Comparison of ENCODE assay signal across 20 cellular contexts in genomic region chr4:185040523-185040922, GRCh38. TPM values are rescaled to one million over a fixed set of nuclear protein-coding genes. Genes with fewer than 3 reads are reported as not detected.
DNase-seq lines count a peak whose midpoint lies in the region; ATAC-seq and TF ChIP-seq lines count a peak whose summit lies in the region.
"Had no signal": no experiment of that assay in that cellular context is flagged by ENCODE, and none has a peak within 500 bp of the region (broad histone marks: within the 10 kb centered on the region; RNA-seq: fewer than 3 reads in every experiment).

No MANE protein-coding gene starts in this region.

- H3K36me3 ChIP-seq in HCT116 (ENCODE audit: control insufficient read depth in 1 of 2, insufficient read depth in 2 of 2, low read length in 2 of 2) (no peaks in the 10 kb centered on the region), OCI-LY7 (ENCODE audit: insufficient read depth, low read length) (no peaks in the 10 kb centered on the region)
- H3K36me3 ChIP-seq: BLaER1 treated with 17β-estradiol and CSF1 and Interleukin-3, amounts not matched to agents 10 nM and 100 nM; brain microvascular endothelial cell; neural progenitor cell; right atrium auricular region had no signal

- H3K9ac ChIP-seq in HCT116 (ENCODE audit: low read length): no peak overlapping the region
- H3K9ac ChIP-seq: GM23248, neural progenitor cell, parathyroid adenoma had no signal

- TF ChIP-seq POLR2A in HCT116 (IDR thresholded peaks at IDR 0.05; ENCODE audit: borderline replicate concordance, extremely low read depth, insufficient read depth, insufficient read length): no peak

- H3K27ac ChIP-seq in HCT116 (ENCODE audit: low read depth, low read length): no peak overlapping the region
- H3K27ac ChIP-seq in OCI-LY7 (ENCODE audit: low read depth, low read length, poor library complexity, severe bottlenecking): no peak overlapping the region
- H3K27ac ChIP-seq: BLaER1 treated with 17β-estradiol and CSF1 and Interleukin-3, amounts not matched to agents 10 nM and 100 nM; brain microvascular endothelial cell; GM23248; neural progenitor cell; parathyroid adenoma; right atrium auricular region had no signal

- H2AFZ ChIP-seq in HCT116 (ENCODE audit: low read depth, low read length, poor library complexity, severe bottlenecking) (peak overlapping the region; percentile 84), OCI-LY7 (ENCODE audit: low read length) (peak overlapping the region; percentile 79; the same call in 1 of the 2 replicates)
- H2AFZ ChIP-seq: neural progenitor cell, parathyroid adenoma had no signal

- no peak for DNase-seq in HCT116 (ENCODE audit: low read depth, low spot score)
- DNase-seq in OCI-LY7 (ENCODE audit: low spot score): no peak
- peak; percentile 12 for DNase-seq in foreskin melanocyte
- DNase-seq in renal cortical epithelial cell (ENCODE audit: low read depth): peak; percentile 33
- no peak for DNase-seq in left colon
- DNase-seq in cardiac septum (ENCODE audit: low spot score): no peak

- peaks cover 0 to 7% of the 10 kb centered on the region in 2 experiments; a peak in 1 of 4 replicates for H3K4me1 ChIP-seq in HCT116 (ENCODE audit: control insufficient read depth in 1 of 2, insufficient read depth in 2 of 2, low read length in 2 of 2)
- H3K4me1 ChIP-seq in OCI-LY7 (ENCODE audit: insufficient read depth, low read length, poor library complexity, severe bottlenecking): peaks cover 6% of the 10 kb centered on the region
- H3K4me1 ChIP-seq: Caco-2, neural progenitor cell, parathyroid adenoma, right atrium auricular region had no signal

- intact Hi-C loops in HCT116 (cut with micrococcal nuclease) (no loop called here), OCI-LY7 (cut with micrococcal nuclease; ENCODE audit: unreplicated experiment) (loop anchor here (2.0 to 10.0 kb wide), 3 partner anchors 56 to 994 kb away; no protein-coding TSS in a partner anchor), left colon (cut with DNase I, micrococcal nuclease) (no loop called here), cardiac septum (cut with DNase I) (loop anchor here (1.0 to 5.0 kb wide), 2 partner anchors 94 to 142 kb away; no protein-coding TSS in a partner anchor)

- H3K27me3 ChIP-seq in HCT116 (ENCODE audit: insufficient read depth, low read length): no peaks in the 10 kb centered on the region
- H3K27me3 ChIP-seq: BLaER1 treated with 17β-estradiol and CSF1 and Interleukin-3, amounts not matched to agents 10 nM and 100 nM; brain microvascular endothelial cell; neural progenitor cell; right atrium auricular region had no signal

- no peak overlapping the region for H3K4me3 ChIP-seq in HCT116 (replicated peaks in 1 of 2; ENCODE audit: low read depth in 1 of 2, low read length in 2 of 2)
- no peak overlapping the region for H3K4me3 ChIP-seq in OCI-LY7 (ENCODE audit: low read depth, low read length, poor library complexity, severe bottlenecking)
- H3K4me3 ChIP-seq: neural progenitor cell, right atrium auricular region had no signal

- no peak overlapping the region for H3K4me2 ChIP-seq in HCT116 (ENCODE audit: low read length)
- peak overlapping the region; percentile 79 for H3K4me2 ChIP-seq in OCI-LY7 (ENCODE audit: low read length)
- H3K4me2 ChIP-seq: neural progenitor cell had no signal

- H4K20me1 ChIP-seq in HCT116 (ENCODE audit: insufficient read depth) (no peaks in the 10 kb centered on the region), OCI-LY7 (ENCODE audit: insufficient read depth, low read length) (no peaks in the 10 kb centered on the region)
- H4K20me1 ChIP-seq: BLaER1 treated with 17β-estradiol and CSF1 and Interleukin-3, amounts not matched to agents 10 nM and 100 nM had no signal

- ATAC-seq in HCT116 (no peak), left colon (no peak), HG03378 (IDR thresholded peaks at IDR 0.05; ENCODE audit: unreplicated experiment) (no peak)

- RAD21 ChIA-PET in HCT116 (lab: Charles Lee; ENCODE audit: low non-redundant PET in 1 of 2, low total read pairs in 2 of 2, uncharacterized antibody in 2 of 2, unreplicated experiment in 2 of 2): no interaction called here

- BruUV-seq in HCT116 (replicated peaks; lab: Mats Ljungman, UMichigan) (no TSS peak), OCI-LY7 (replicated peaks; lab: Mats Ljungman, UMichigan) (no TSS peak)

- no peak for TF ChIP-seq RAD21 in HCT116 (IDR thresholded peaks at IDR 0.05; ENCODE audit: low read depth)

- no peaks in the 10 kb centered on the region for H3K79me2 ChIP-seq in HCT116 (ENCODE audit: insufficient read depth, low read length)
- no peaks in the 10 kb centered on the region for H3K79me2 ChIP-seq in OCI-LY7 (ENCODE audit: insufficient read depth, low read depth, low read length)
- H3K79me2 ChIP-seq: parathyroid adenoma had no signal

- TF ChIP-seq CTCF in HCT116 (IDR thresholded peaks at IDR 0.05 in 2 of 3, conservative IDR thresholded peaks at IDR 0.05 in 1 of 3; ENCODE audit: borderline replicate concordance in 1 of 3, insufficient read depth in 1 of 3, low read depth in 2 of 3, low read length in 2 of 3) (no peak), OCI-LY7 (conservative IDR thresholded peaks at IDR 0.05; ENCODE audit: low read length) (no peak)

- H3K9me3 ChIP-seq in HCT116 (ENCODE audit: control insufficient read depth in 1 of 2, insufficient read depth in 1 of 2, low read depth in 1 of 2, low read length in 2 of 2): no peaks in the 10 kb centered on the region
- H3K9me3 ChIP-seq in OCI-LY7 (ENCODE audit: low read length): no peaks in the 10 kb centered on the region
- H3K9me3 ChIP-seq: Caco-2, right atrium auricular region had no signal

- POLR2A ChIA-PET in HCT116 (lab: Charles Lee) (no interaction called here), OCI-LY7 (lab: Charles Lee) (interaction anchor here (0.7 to 1.6 kb wide), 6 partner anchors 8 to 271 kb away, joined by 3 to 7 read pairs (median 4); no protein-coding TSS in a partner anchor)

- no peaks in the 10 kb centered on the region for H3K9me2 ChIP-seq in HCT116 (ENCODE audit: insufficient read depth)
- no peaks in the 10 kb centered on the region for H3K9me2 ChIP-seq in OCI-LY7 (ENCODE audit: insufficient read depth, low read length)

- CTCF ChIA-PET in HCT116 (lab: Charles Lee): interaction anchor here (0.7 to 4.6 kb wide), 7 partner anchors 8 to 102 kb away, joined by 3 to 47 read pairs (median 4); partner anchors contain the start of gene SLC25A4
- CTCF ChIA-PET in OCI-LY7 (lab: Charles Lee; ENCODE audit: unreplicated experiment): interaction anchor here (0.5 to 0.6 kb wide), 2 partner anchors 32 to 55 kb away, joined by 3 read pairs; no protein-coding TSS in a partner anchor

TF ChIP-seq in HCT116, 20 proteins besides CTCF, POLR2A, EP300 and RAD21:
- TF ChIP-seq EZH2 (IDR thresholded peaks at IDR 0.05) (no peak), POLR2AphosphoS5 (IDR thresholded peaks at IDR 0.05; ENCODE audit: low read depth, low read length) (no peak), SIN3A (IDR thresholded peaks at IDR 0.05; ENCODE audit: low read depth) (no peak), FOSL1 (IDR thresholded peaks at IDR 0.05; ENCODE audit: low read depth) (no peak), ZFX (IDR thresholded peaks at IDR 0.05) (no peak), JUND (IDR thresholded peaks at IDR 0.05) (no peak), CEBPB (IDR thresholded peaks at IDR 0.05; ENCODE audit: low read depth) (no peak), SP1 (IDR thresholded peaks at IDR 0.05; ENCODE audit: low read depth) (no peak)

RNA-seq across cellular contexts. Expression of gene HELT, which starts 22.2 kb away (rescaled TPM):
- not detected for total RNA-seq in HCT116 (2021; ENCODE audit: unreplicated experiment)
- polyA plus RNA-seq in HCT116 (2012): not detected in 2 replicates
- not detected in 2 replicates for total RNA-seq in OCI-LY7 (2014; rRNA removed; shearing (Covaris generic))
- total RNA-seq in OCI-LY7 (2022): not detected in 2 replicates
- total RNA-seq in renal cortical epithelial cell: not detected in 2 replicates
- not detected for total RNA-seq in left colon
- total RNA-seq in cardiac septum: not detected
- total RNA-seq: Caco-2, chondrocyte, Daoy, GM23248, kidney epithelial cell, lung microvascular endothelial cell, right atrium auricular region, subcutaneous adipose tissue, T-cell had no signal
- polyA plus RNA-seq: GM23248 had no signal

Comparison
In these comparisons a context has a peak if more than half of its experiments do, and no peak if none do; other contexts are left out.
1. DNase-seq: peak in foreskin melanocyte (single experiment) and renal cortical epithelial cell (single experiment); none in HCT116 (single experiment), OCI-LY7 (single experiment), left colon (0 of 2) and cardiac septum (single experiment).
2. intact Hi-C loops: an anchor here in OCI-LY7 (2.0 to 10.0 kb wide) and cardiac septum (1.0 to 5.0 kb wide); none called in HCT116 and left colon.